ENCODE assay signal across 1 cellular context in genomic region chr5:170232786-170233185, GRCh38.
TF ChIP-seq lines count a peak whose summit lies in the region.

A gene with protein sequence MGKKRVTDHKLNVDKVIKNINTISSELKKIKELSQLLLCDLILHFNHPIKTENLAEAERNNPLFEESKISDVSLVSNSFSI (plus strand): TSS chr5:170232985. CDS start chr5:170234977, 1,992 bp downstream.

TF ChIP-seq in GM23338, 12 proteins besides CTCF, POLR2A, EP300 and RAD21 (continued from another document):
- TF ChIP-seq, protein P1, sequence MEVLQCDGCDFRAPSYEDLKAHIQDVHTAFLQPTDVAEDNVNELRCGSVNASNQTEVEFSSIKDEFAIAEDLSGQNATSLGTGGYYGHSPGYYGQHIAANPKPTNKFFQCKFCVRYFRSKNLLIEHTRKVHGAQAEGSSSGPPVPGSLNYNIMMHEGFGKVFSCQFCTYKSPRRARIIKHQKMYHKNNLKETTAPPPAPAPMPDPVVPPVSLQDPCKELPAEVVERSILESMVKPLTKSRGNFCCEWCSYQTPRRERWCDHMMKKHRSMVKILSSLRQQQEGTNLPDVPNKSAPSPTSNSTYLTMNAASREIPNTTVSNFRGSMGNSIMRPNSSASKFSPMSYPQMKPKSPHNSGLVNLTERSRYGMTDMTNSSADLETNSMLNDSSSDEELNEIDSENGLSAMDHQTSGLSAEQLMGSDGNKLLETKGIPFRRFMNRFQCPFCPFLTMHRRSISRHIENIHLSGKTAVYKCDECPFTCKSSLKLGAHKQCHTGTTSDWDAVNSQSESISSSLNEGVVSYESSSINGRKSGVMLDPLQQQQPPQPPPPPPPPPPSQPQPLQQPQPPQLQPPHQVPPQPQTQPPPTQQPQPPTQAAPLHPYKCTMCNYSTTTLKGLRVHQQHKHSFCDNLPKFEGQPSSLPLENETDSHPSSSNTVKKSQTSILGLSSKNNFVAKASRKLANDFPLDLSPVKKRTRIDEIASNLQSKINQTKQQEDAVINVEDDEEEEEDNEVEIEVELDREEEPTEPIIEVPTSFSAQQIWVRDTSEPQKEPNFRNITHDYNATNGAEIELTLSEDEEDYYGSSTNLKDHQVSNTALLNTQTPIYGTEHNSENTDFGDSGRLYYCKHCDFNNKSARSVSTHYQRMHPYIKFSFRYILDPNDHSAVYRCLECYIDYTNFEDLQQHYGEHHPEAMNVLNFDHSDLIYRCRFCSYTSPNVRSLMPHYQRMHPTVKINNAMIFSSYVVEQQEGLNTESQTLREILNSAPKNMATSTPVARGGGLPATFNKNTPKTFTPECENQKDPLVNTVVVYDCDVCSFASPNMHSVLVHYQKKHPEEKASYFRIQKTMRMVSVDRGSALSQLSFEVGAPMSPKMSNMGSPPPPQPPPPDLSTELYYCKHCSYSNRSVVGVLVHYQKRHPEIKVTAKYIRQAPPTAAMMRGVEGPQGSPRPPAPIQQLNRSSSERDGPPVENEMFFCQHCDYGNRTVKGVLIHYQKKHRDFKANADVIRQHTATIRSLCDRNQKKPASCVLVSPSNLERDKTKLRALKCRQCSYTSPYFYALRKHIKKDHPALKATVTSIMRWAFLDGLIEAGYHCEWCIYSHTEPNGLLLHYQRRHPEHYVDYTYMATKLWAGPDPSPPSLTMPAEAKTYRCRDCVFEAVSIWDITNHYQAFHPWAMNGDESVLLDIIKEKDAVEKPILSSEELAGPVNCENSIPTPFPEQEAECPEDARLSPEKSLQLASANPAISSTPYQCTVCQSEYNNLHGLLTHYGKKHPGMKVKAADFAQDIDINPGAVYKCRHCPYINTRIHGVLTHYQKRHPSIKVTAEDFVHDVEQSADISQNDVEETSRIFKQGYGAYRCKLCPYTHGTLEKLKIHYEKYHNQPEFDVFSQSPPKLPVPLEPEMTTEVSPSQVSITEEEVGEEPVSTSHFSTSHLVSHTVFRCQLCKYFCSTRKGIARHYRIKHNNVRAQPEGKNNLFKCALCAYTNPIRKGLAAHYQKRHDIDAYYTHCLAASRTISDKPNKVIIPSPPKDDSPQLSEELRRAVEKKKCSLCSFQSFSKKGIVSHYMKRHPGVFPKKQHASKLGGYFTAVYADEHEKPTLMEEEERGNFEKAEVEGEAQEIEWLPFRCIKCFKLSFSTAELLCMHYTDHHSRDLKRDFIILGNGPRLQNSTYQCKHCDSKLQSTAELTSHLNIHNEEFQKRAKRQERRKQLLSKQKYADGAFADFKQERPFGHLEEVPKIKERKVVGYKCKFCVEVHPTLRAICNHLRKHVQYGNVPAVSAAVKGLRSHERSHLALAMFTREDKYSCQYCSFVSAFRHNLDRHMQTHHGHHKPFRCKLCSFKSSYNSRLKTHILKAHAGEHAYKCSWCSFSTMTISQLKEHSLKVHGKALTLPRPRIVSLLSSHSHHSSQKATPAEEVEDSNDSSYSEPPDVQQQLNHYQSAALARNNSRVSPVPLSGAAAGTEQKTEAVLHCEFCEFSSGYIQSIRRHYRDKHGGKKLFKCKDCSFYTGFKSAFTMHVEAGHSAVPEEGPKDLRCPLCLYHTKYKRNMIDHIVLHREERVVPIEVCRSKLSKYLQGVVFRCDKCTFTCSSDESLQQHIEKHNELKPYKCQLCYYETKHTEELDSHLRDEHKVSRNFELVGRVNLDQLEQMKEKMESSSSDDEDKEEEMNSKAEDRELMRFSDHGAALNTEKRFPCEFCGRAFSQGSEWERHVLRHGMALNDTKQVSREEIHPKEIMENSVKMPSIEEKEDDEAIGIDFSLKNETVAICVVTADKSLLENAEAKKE (CRISPR knock-in tag; IDR thresholded peaks at IDR 0.05): no peak
- TF ChIP-seq EZH2 (IDR thresholded peaks at IDR 0.05; ENCODE audit: low read depth, unreplicated experiment) (no peak), POLR2AphosphoS5 (IDR thresholded peaks at IDR 0.05; ENCODE audit: low read depth) (no peak), CREB1 (CRISPR knock-in tag; IDR thresholded peaks at IDR 0.05; ENCODE audit: low read depth) (no peak), ZNF331 (CRISPR knock-in tag; IDR thresholded peaks at IDR 0.05; ENCODE audit: low read depth) (no peak), NANOG (IDR thresholded peaks at IDR 0.05; ENCODE audit: borderline replicate concordance) (no peak), EZH2phosphoT487 (IDR thresholded peaks at IDR 0.05; ENCODE audit: unreplicated experiment) (no peak), JUNB (IDR thresholded peaks at IDR 0.05; ENCODE audit: unreplicated experiment) (no peak)
- TF ChIP-seq, protein P2, sequence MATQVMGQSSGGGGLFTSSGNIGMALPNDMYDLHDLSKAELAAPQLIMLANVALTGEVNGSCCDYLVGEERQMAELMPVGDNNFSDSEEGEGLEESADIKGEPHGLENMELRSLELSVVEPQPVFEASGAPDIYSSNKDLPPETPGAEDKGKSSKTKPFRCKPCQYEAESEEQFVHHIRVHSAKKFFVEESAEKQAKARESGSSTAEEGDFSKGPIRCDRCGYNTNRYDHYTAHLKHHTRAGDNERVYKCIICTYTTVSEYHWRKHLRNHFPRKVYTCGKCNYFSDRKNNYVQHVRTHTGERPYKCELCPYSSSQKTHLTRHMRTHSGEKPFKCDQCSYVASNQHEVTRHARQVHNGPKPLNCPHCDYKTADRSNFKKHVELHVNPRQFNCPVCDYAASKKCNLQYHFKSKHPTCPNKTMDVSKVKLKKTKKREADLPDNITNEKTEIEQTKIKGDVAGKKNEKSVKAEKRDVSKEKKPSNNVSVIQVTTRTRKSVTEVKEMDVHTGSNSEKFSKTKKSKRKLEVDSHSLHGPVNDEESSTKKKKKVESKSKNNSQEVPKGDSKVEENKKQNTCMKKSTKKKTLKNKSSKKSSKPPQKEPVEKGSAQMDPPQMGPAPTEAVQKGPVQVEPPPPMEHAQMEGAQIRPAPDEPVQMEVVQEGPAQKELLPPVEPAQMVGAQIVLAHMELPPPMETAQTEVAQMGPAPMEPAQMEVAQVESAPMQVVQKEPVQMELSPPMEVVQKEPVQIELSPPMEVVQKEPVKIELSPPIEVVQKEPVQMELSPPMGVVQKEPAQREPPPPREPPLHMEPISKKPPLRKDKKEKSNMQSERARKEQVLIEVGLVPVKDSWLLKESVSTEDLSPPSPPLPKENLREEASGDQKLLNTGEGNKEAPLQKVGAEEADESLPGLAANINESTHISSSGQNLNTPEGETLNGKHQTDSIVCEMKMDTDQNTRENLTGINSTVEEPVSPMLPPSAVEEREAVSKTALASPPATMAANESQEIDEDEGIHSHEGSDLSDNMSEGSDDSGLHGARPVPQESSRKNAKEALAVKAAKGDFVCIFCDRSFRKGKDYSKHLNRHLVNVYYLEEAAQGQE (IDR thresholded peaks at IDR 0.05; ENCODE audit: unreplicated experiment): no peak
- TF ChIP-seq, protein P3, sequence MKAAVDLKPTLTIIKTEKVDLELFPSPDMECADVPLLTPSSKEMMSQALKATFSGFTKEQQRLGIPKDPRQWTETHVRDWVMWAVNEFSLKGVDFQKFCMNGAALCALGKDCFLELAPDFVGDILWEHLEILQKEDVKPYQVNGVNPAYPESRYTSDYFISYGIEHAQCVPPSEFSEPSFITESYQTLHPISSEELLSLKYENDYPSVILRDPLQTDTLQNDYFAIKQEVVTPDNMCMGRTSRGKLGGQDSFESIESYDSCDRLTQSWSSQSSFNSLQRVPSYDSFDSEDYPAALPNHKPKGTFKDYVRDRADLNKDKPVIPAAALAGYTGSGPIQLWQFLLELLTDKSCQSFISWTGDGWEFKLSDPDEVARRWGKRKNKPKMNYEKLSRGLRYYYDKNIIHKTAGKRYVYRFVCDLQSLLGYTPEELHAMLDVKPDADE (IDR thresholded peaks at IDR 0.05): no peak
TF ChIP-seq in GM23338: peak in this region for 0.
